22 cellular contexts compared by ENCODE assay signal in genomic region chr20:5401277-5401676, GRCh38.
"Had no signal": no experiment of that assay in that cellular context is flagged by ENCODE, and none has a peak within 500 bp of the region (broad histone marks: within the 10 kb centered on the region; RNA-seq: fewer than 3 reads in every experiment).

No MANE protein-coding gene starts in this region.

- H3K4me1 ChIP-seq: left ventricle myocardium inferior, neural progenitor cell, spleen, tibial nerve, uterus had no signal

- H2AFZ ChIP-seq: hepatocyte, neural progenitor cell had no signal

- ATAC-seq: natural killer cell; right cardiac atrium; sciatic nerve; stimulated activated memory B cell treated with anti-CD40 and anti-IgM and Interleukin-4, amounts not matched to agents 10 μg/mL and 1 μg/mL and 100 μg/mL, for 72 hours; stimulated activated naive CD8-positive, alpha-beta T cell treated with anti-CD3 and anti-CD28 coated beads, Interleukin-15, amount 100 ng/mL, for 72 hours had no signal

- H3K79me2 ChIP-seq: hepatocyte had no signal

- H3K9me3 ChIP-seq: neutrophil, ovary, uterus had no signal

- H3K4me3 ChIP-seq: hepatocyte, left ventricle myocardium inferior, lung, neural progenitor cell, ovary, skin epidermis, spleen, tibial nerve, uterus had no signal

- H3K4me2 ChIP-seq: hepatocyte, neural progenitor cell had no signal

- H3K36me3 ChIP-seq: left ventricle myocardium inferior, neural progenitor cell, neutrophil, ovary, spleen, tibial nerve, uterus had no signal

- DNase-seq: islet precursor cell; left ventricle myocardium inferior; naive B cell; natural killer cell; nephron progenitor cell; occipital lobe; ovary; right cardiac atrium; spleen; stimulated activated CD4-positive, alpha-beta T cell treated with anti-CD3 and anti-CD28 coated beads, Interleukin-4, amount 100 ng/mL, for 24 hours; stimulated activated naive CD4-positive, alpha-beta T cell treated with Interleukin-2 at 50 U/mL for 16 hours; stimulated activated naive CD8-positive, alpha-beta T cell treated with anti-CD3 and anti-CD28 coated beads, Interleukin-15, amount 100 ng/mL, for 72 hours; substantia nigra; uterus had no signal

- H3K27ac ChIP-seq: hepatocyte, left ventricle myocardium inferior, neural progenitor cell, neutrophil, ovary, skin epidermis, spleen, tibial nerve, uterus had no signal

- H3K27me3 ChIP-seq: hepatocyte, neural progenitor cell, ovary, spleen, tibial nerve, uterus had no signal
